ENCODE assay signal across 26 cellular contexts in genomic region chr16:5207001-5207523, GRCh38.
DNase-seq lines count a peak whose midpoint lies in the region; ATAC-seq, FAIRE-seq and TF ChIP-seq lines count a peak whose summit lies in the region.
"Had no signal": no experiment of that assay in that cellular context is flagged by ENCODE, and none has a peak within 500 bp of the region (broad histone marks: within the 10 kb centered on the region; RNA-seq: fewer than 3 reads in every experiment).

No MANE protein-coding gene starts in this region.

- H3K27me3 ChIP-seq in HepG2 (ENCODE audit: control insufficient read depth in 1 of 2, insufficient read depth in 2 of 2, low read length in 2 of 2) (no peaks in the 10 kb centered on the region), right lobe of liver (no peaks in the 10 kb centered on the region), endodermal cell (ENCODE audit: control insufficient read depth, insufficient read depth, low read length, poor library complexity, severe bottlenecking) (no peaks in the 10 kb centered on the region)
- H3K27me3 ChIP-seq: BE2C, BLaER1 had no signal

- no peaks in the 10 kb centered on the region for H4K20me1 ChIP-seq in HepG2 (ENCODE audit: insufficient read depth, low read length)
- H4K20me1 ChIP-seq: BLaER1 had no signal

- no peak for FAIRE-seq in HepG2 (lab: Jason Lieb, UNC)
- FAIRE-seq: A549, GM12878, GM12892, GM18507 had no signal

- H3K27ac Mint-ChIP-seq in endodermal cell, result no peak overlapping the region
- H3K27ac Mint-ChIP-seq: CD14-positive monocyte; CD4-positive, CD25-positive, alpha-beta regulatory T cell; CD8-positive, alpha-beta memory T cell had no signal

- TF ChIP-seq POLR2A in HepG2 (IDR thresholded peaks at IDR 0.05; ENCODE audit: insufficient read depth in 1 of 2, low read depth in 2 of 2, low read length in 2 of 2), result no peak
- no peak for TF ChIP-seq POLR2A in right lobe of liver (IDR thresholded peaks at IDR 0.05)

- peaks cover 15% of the 10 kb centered on the region for H3K27me3 Mint-ChIP-seq in endodermal cell (ENCODE audit: insufficient read depth)

- H3K4me3 ChIP-seq in HepG2 (replicated peaks in 1 of 3; ENCODE audit: insufficient read depth in 1 of 3, low read depth in 2 of 3, low read length in 3 of 3) (peak overlapping the region in 1 of 3 experiments; percentile 18; a peak in 1 of 6 replicates), right lobe of liver (no peak overlapping the region), endodermal cell (ENCODE audit: low read length) (no peak overlapping the region)
- H3K4me3 ChIP-seq: A549, BLaER1, GM12878 had no signal

- in situ Hi-C loops in HepG2 (cut with HindIII; ENCODE audit: extremely low pct_ligation_motif_present, low pct_unique_long_range_greater_than_20kb), result no loop called here

- H3K9me3 Mint-ChIP-seq in endodermal cell, result peaks cover 25% of the 10 kb centered on the region
- H3K9me3 Mint-ChIP-seq: CD8-positive, alpha-beta memory T cell had no signal

- intact Hi-C loops in HepG2 (cut with micrococcal nuclease; ENCODE audit: unreplicated experiment), result no loop called here
- intact Hi-C loops in right lobe of liver (cut with DNase I), result no loop called here
- intact Hi-C loops in posterior vena cava (cut with DNase I), result loop anchor here in 1 of 2 donors (2.0 kb wide), 1 partner anchor 26 kb away; no protein-coding TSS in a partner anchor
- intact Hi-C loops in Right ventricle myocardium superior (cut with DNase I), result no loop called here

- DNase-seq in HepG2 (ENCODE audit: low spot score) (no peak), right lobe of liver (no peak), mesenteric fat pad (ENCODE audit: low spot score) (peak; percentile 51), posterior vena cava (ENCODE audit: low spot score) (peak; percentile 61), Right ventricle myocardium superior (no peak), SW480 (ENCODE audit: low spot score) (no peak), endodermal cell (no peak)
- DNase-seq: BE2C; CD4-positive, alpha-beta memory T cell; CD4-positive, CD25-positive, alpha-beta regulatory T cell; CD8-positive, alpha-beta memory T cell; COR-L47; DMS 273 treated with DMSO at 0.1 percent for 48 hours; DMS153; DMS53; DMS79; DND-41; EL; GDM1 had no signal

- H3K9ac ChIP-seq in HepG2 (ENCODE audit: insufficient read depth, low read depth, low read length), result no peak overlapping the region
- H3K9ac ChIP-seq in endodermal cell (ENCODE audit: extremely low read depth, low read length, poor library complexity, severe bottlenecking), result no peak overlapping the region
- H3K9ac ChIP-seq: BLaER1 had no signal

- 56% methylated on average over 26 of the region's 26 CpGs for WGBS in HepG2 (ENCODE audit: low lambda C conversion rate)
- WGBS in right lobe of liver (ENCODE audit: insufficient coverage, low coverage, low lambda C conversion rate, missing lambda C conversion rate), result 59% methylated on average over 3 of the region's 26 CpGs
- 94 to 100% methylated on average over 22 to 26 of the region's 26 CpGs for WGBS in endodermal cell (ENCODE audit: insufficient coverage in 1 of 2, insufficient read length in 1 of 2), 2 experiments

- peaks cover 23% of the 10 kb centered on the region for H3K4me1 Mint-ChIP-seq in endodermal cell
- H3K4me1 Mint-ChIP-seq: CD14-positive monocyte; CD4-positive, CD25-positive, alpha-beta regulatory T cell; CD8-positive, alpha-beta memory T cell had no signal

- POLR2A ChIA-PET in HepG2 (lab: Yijun Ruan, JAX), result no interaction called here

- TF ChIP-seq RAD21 in HepG2 (CRISPR knock-in tag; IDR thresholded peaks at IDR 0.05), result no peak

- H3K4me2 ChIP-seq in HepG2 (ENCODE audit: low read depth, low read length), result peak overlapping the region; percentile 33; the same call in 1 of the 2 replicates
- H3K4me2 ChIP-seq: A549, BLaER1 had no signal

- ATAC-seq in HepG2 (no peak), right lobe of liver (no peak), Right ventricle myocardium superior (ENCODE audit: poor library complexity) (no peak)
- ATAC-seq: A549, GM12878 had no signal

- H3K4me3 Mint-ChIP-seq in endodermal cell, result no peak overlapping the region
- H3K4me3 Mint-ChIP-seq: CD14-positive monocyte; CD4-positive, alpha-beta memory T cell; CD4-positive, CD25-positive, alpha-beta regulatory T cell; CD8-positive, alpha-beta memory T cell had no signal

- H3K4me1 ChIP-seq in HepG2 (ENCODE audit: insufficient read depth, low read length) (no peaks in the 10 kb centered on the region), right lobe of liver (no peaks in the 10 kb centered on the region), endodermal cell (ENCODE audit: control insufficient read depth, insufficient read depth, low read length) (no peaks in the 10 kb centered on the region)
- H3K4me1 ChIP-seq: A549, BE2C, BLaER1 had no signal

- no peak for TF ChIP-seq EP300 in HepG2 (IDR thresholded peaks at IDR 0.05; ENCODE audit: low read depth in 2 of 2, low read length in 2 of 2)
- TF ChIP-seq EP300 in HepG2 (CRISPR knock-in tag; IDR thresholded peaks at IDR 0.05; ENCODE audit: borderline replicate concordance), result no peak

- H3K36me3 Mint-ChIP-seq in endodermal cell (ENCODE audit: low read depth), result peaks cover 3% of the 10 kb centered on the region
- H3K36me3 Mint-ChIP-seq: CD14-positive monocyte; CD4-positive, alpha-beta memory T cell; CD4-positive, CD25-positive, alpha-beta regulatory T cell; CD8-positive, alpha-beta memory T cell had no signal

- CTCF ChIA-PET in HepG2 (lab: Yijun Ruan, JAX; ENCODE audit: low intra/inter-chr PET ratio, low total read pairs), result no interaction called here

- H3K36me3 ChIP-seq in HepG2 (replicated peaks in 1 of 2; ENCODE audit: control insufficient read depth in 1 of 2, insufficient read depth in 2 of 2, low read length in 2 of 2), result no peaks in the 10 kb centered on the region
- H3K36me3 ChIP-seq in right lobe of liver, result no peaks in the 10 kb centered on the region
- H3K36me3 ChIP-seq in endodermal cell (ENCODE audit: control insufficient read depth, insufficient read depth, low read length), result no peaks in the 10 kb centered on the region
- H3K36me3 ChIP-seq: BE2C, BLaER1 had no signal

- H3K27ac ChIP-seq in HepG2 (ENCODE audit: extremely low read length, insufficient read depth, low read length) (no peak overlapping the region), right lobe of liver (no peak overlapping the region), endodermal cell (ENCODE audit: low read depth, low read length) (no peak overlapping the region)
- H3K27ac ChIP-seq: 22Rv1, A549, BLaER1 had no signal

- no TSS peak for BruUV-seq in HepG2 (replicated peaks; lab: Mats Ljungman, UMichigan)

- H3K79me2 ChIP-seq in HepG2 (ENCODE audit: insufficient read depth, low read length), result no peaks in the 10 kb centered on the region

- no peak overlapping the region for H2AFZ ChIP-seq in HepG2 (ENCODE audit: low read length)

- TF ChIP-seq CTCF in HepG2 (CRISPR knock-in tag; IDR thresholded peaks at IDR 0.05) (no peak), right lobe of liver (IDR thresholded peaks at IDR 0.05) (no peak), endodermal cell (conservative IDR thresholded peaks at IDR 0.05) (no peak)

- H3K9me3 ChIP-seq in HepG2 (ENCODE audit: low read length), result no peaks in the 10 kb centered on the region; the same call in 1 of the 2 replicates
- no peaks in the 10 kb centered on the region for H3K9me3 ChIP-seq in right lobe of liver
- no peaks in the 10 kb centered on the region for H3K9me3 ChIP-seq in endodermal cell (ENCODE audit: control insufficient read depth, low read length)
- H3K9me3 ChIP-seq: A549, BE2C, BLaER1 had no signal

TF ChIP-seq in HepG2, 621 proteins besides CTCF, POLR2A, EP300 and RAD21 (continues in another document):
- no peak for TF ChIP-seq ZNF83 (CRISPR knock-in tag; IDR thresholded peaks at IDR 0.05; ENCODE audit: borderline replicate concordance)
- no peak for TF ChIP-seq KDM6A (CRISPR knock-in tag; IDR thresholded peaks at IDR 0.05; ENCODE audit: low read depth)
- TF ChIP-seq NR2C2 (CRISPR knock-in tag; IDR thresholded peaks at IDR 0.05; ENCODE audit: borderline replicate concordance), result peak; percentile 88
- TF ChIP-seq RXRB (CRISPR knock-in tag; IDR thresholded peaks at IDR 0.05; ENCODE audit: borderline replicate concordance), result no peak
- TF ChIP-seq SKI (IDR thresholded peaks at IDR 0.05; ENCODE audit: partially characterized antibody), result no peak
- TF ChIP-seq FIP1L1 (IDR thresholded peaks at IDR 0.05; ENCODE audit: borderline replicate concordance, insufficient read depth, low read depth, low read length), result no peak
- no peak for TF ChIP-seq RXRA (CRISPR knock-in tag; IDR thresholded peaks at IDR 0.05)
- TF ChIP-seq NFKBIZ (CRISPR knock-in tag; IDR thresholded peaks at IDR 0.05), result no peak
- TF ChIP-seq GABPA (IDR thresholded peaks at IDR 0.05; ENCODE audit: low read depth, low read length), result peak; percentile 18; the same call in 1 of the 2 replicates
- peak; percentile 78 for TF ChIP-seq GABPA (CRISPR knock-in tag; IDR thresholded peaks at IDR 0.05; ENCODE audit: low read depth)
- no peak for TF ChIP-seq CREB3 (CRISPR knock-in tag; IDR thresholded peaks at IDR 0.05)
- no peak for TF ChIP-seq SP1 (IDR thresholded peaks at IDR 0.05)
- no peak for TF ChIP-seq SP1 (CRISPR knock-in tag; IDR thresholded peaks at IDR 0.05)
- TF ChIP-seq HOXA9 (CRISPR knock-in tag; IDR thresholded peaks at IDR 0.05; ENCODE audit: borderline replicate concordance), result no peak
- no peak for TF ChIP-seq MLX (CRISPR knock-in tag; IDR thresholded peaks at IDR 0.05)
- TF ChIP-seq ZNF605 (CRISPR knock-in tag; IDR thresholded peaks at IDR 0.05), result no peak
- no peak for TF ChIP-seq FOXA1 (IDR thresholded peaks at IDR 0.05)
- TF ChIP-seq FOXA1 (CRISPR knock-in tag; IDR thresholded peaks at IDR 0.05), result 0 out of 2 replicates have a peak, but pooled peaks have one; percentile 19
- no peak for TF ChIP-seq ZBTB38 (CRISPR knock-in tag; IDR thresholded peaks at IDR 0.05)

Comparison
In these comparisons a context has a peak if more than half of its experiments do, and no peak if none do; other contexts are left out.
1. DNase-seq: peak in mesenteric fat pad (single experiment) and posterior vena cava (single experiment); none in HepG2 (single experiment), right lobe of liver (0 of 3), Right ventricle myocardium superior (single experiment), SW480 (single experiment) and endodermal cell (single experiment).